In genomic region chr5:175037820-175038219, GRCh38 we compare ENCODE assay signal across 30 cellular contexts.
"Had no signal": no experiment of that assay in that cellular context is flagged by ENCODE, and none has a peak within 500 bp of the region (broad histone marks: within the 10 kb centered on the region; RNA-seq: fewer than 3 reads in every experiment).

No MANE protein-coding gene starts in this region.

- H3K27me3 Mint-ChIP-seq: stimulated activated naive B cell treated with anti-CD40 and anti-IgM and Interleukin-4, amounts not matched to agents 10 μg/mL and 1 μg/mL and 100 μg/mL, for 72 hours; stimulated activated naive CD8-positive, alpha-beta T cell treated with anti-CD3 and anti-CD28 coated beads, Interleukin-15, Interleukin-2, amounts not matched to agents 100 ng/mL and 50 ng/mL, for 24 hours had no signal

- H3K36me3 Mint-ChIP-seq: natural killer cell treated with Interleukin-12 subunit alpha and Interleukin-12 subunit beta and Interleukin-15 and Interleukin-18, amount 100 ng/mL, for 72 hours; stimulated activated effector memory CD8-positive, alpha-beta T cell treated with anti-CD3 and anti-CD28 coated beads, Interleukin-12 subunit alpha, Interleukin-12 subunit beta, amount 100 ng/mL, for 72 hours; stimulated activated naive B cell treated with anti-CD40 and anti-IgM and Interleukin-4, amounts not matched to agents 10 μg/mL and 1 μg/mL and 100 μg/mL, for 72 hours had no signal

- H3K4me1 Mint-ChIP-seq: nephron progenitor cell; stimulated activated effector memory CD8-positive, alpha-beta T cell treated with anti-CD3 and anti-CD28 coated beads, Interleukin-12 subunit alpha, Interleukin-12 subunit beta, amount 100 ng/mL, for 72 hours; stimulated activated naive B cell treated with anti-CD40 and anti-IgM and Interleukin-4, amounts not matched to agents 10 μg/mL and 1 μg/mL and 100 μg/mL, for 72 hours had no signal

- H3K9ac ChIP-seq: parathyroid adenoma had no signal

- H3K4me1 ChIP-seq: parathyroid adenoma, psoas muscle, right lobe of liver, sigmoid colon, thyroid gland, tibial nerve, upper lobe of left lung, vagina had no signal

- H3K9me3 Mint-ChIP-seq: nephron progenitor cell; stimulated activated naive CD8-positive, alpha-beta T cell treated with anti-CD3 and anti-CD28 coated beads, Interleukin-15, Interleukin-2, amounts not matched to agents 100 ng/mL and 50 ng/mL, for 24 hours had no signal

- H3K27me3 ChIP-seq: neutrophil, ovary, right lobe of liver, sigmoid colon, stomach, thyroid gland, tibial nerve, upper lobe of left lung, vagina had no signal

- DNase-seq: nephron progenitor cell; nucleus accumbens; ovary; posterior cingulate gyrus; psoas muscle; right cardiac atrium; right lobe of liver; sigmoid colon; small intestine; stimulated activated CD4-positive, alpha-beta T cell treated with anti-CD3 and anti-CD28 coated beads, Interleukin-15, amount 100 ng/mL, for 24 hours; stimulated activated CD4-positive, alpha-beta T cell treated with anti-CD3 and anti-CD28 coated beads, Interleukin-2, amount 100 ng/mL, for 24 hours; stimulated activated CD4-positive, alpha-beta T cell treated with anti-CD3 and anti-CD28 coated beads, Interleukin-2, amount 100 ng/mL, for 48 hours; stimulated activated CD4-positive, alpha-beta T cell treated with anti-CD3 and anti-CD28 coated beads, Interleukin-4, amount 100 ng/mL, for 24 hours; stimulated activated naive B cell treated with anti-CD40 and anti-IgM and Interleukin-4, amounts not matched to agents 10 μg/mL and 1 μg/mL and 100 μg/mL, for 72 hours; stimulated activated naive CD4-positive, alpha-beta T cell treated with Interleukin-2 at 50 U/mL for 16 hours; stomach; thyroid gland; trophoblast cell; upper lobe of left lung had no signal

- H3K9me3 ChIP-seq: neutrophil, ovary, psoas muscle, right lobe of liver, sigmoid colon, thoracic aorta, thyroid gland, upper lobe of left lung, vagina had no signal

- H3K27ac ChIP-seq: neutrophil, ovary, parathyroid adenoma, psoas muscle, right lobe of liver, sigmoid colon, stomach, thoracic aorta, thyroid gland, tibial nerve, upper lobe of left lung, vagina had no signal

- H3K79me2 ChIP-seq: parathyroid adenoma had no signal

- H3K36me3 ChIP-seq: neutrophil, ovary, right lobe of liver, sigmoid colon, stomach, thoracic aorta, thyroid gland, tibial nerve, upper lobe of left lung, vagina had no signal

- H3K4me3 ChIP-seq: ovary, psoas muscle, right lobe of liver, sigmoid colon, stomach, thoracic aorta, thyroid gland, tibial nerve, upper lobe of left lung, vagina had no signal

- H3K4me3 Mint-ChIP-seq: natural killer cell treated with Interleukin-12 subunit alpha and Interleukin-12 subunit beta and Interleukin-15 and Interleukin-18, amount 100 ng/mL, for 72 hours; nephron progenitor cell; neural crest cell; stimulated activated effector memory CD8-positive, alpha-beta T cell treated with anti-CD3 and anti-CD28 coated beads, Interleukin-12 subunit alpha, Interleukin-12 subunit beta, amount 100 ng/mL, for 72 hours; stimulated activated naive B cell treated with anti-CD40 and anti-IgM and Interleukin-4, amounts not matched to agents 10 μg/mL and 1 μg/mL and 100 μg/mL, for 72 hours; stimulated activated naive CD8-positive, alpha-beta T cell treated with anti-CD3 and anti-CD28 coated beads, Interleukin-15, Interleukin-2, amounts not matched to agents 100 ng/mL and 50 ng/mL, for 24 hours had no signal

- ATAC-seq: natural killer cell treated with Interleukin-12 subunit alpha and Interleukin-12 subunit beta and Interleukin-15 and Interleukin-18, amount 100 ng/mL, for 72 hours; psoas muscle; right cardiac atrium; stimulated activated effector memory CD8-positive, alpha-beta T cell treated with anti-CD3 and anti-CD28 coated beads, Interleukin-12 subunit alpha, Interleukin-12 subunit beta, amount 100 ng/mL, for 72 hours; stimulated activated naive B cell treated with anti-CD40 and anti-IgM and Interleukin-4, amounts not matched to agents 10 μg/mL and 1 μg/mL and 100 μg/mL, for 72 hours had no signal

- FAIRE-seq: small intestine, urothelium cell line had no signal

- H3K27ac Mint-ChIP-seq: natural killer cell treated with Interleukin-12 subunit alpha and Interleukin-12 subunit beta and Interleukin-15 and Interleukin-18, amount 100 ng/mL, for 72 hours; nephron progenitor cell; progenitor cell of endocrine pancreas; stimulated activated effector memory CD8-positive, alpha-beta T cell treated with anti-CD3 and anti-CD28 coated beads, Interleukin-12 subunit alpha, Interleukin-12 subunit beta, amount 100 ng/mL, for 72 hours; stimulated activated naive B cell treated with anti-CD40 and anti-IgM and Interleukin-4, amounts not matched to agents 10 μg/mL and 1 μg/mL and 100 μg/mL, for 72 hours; stimulated activated naive CD8-positive, alpha-beta T cell treated with anti-CD3 and anti-CD28 coated beads, Interleukin-15, Interleukin-2, amounts not matched to agents 100 ng/mL and 50 ng/mL, for 24 hours had no signal

- H2AFZ ChIP-seq: parathyroid adenoma had no signal
